8 cellular contexts compared by ENCODE assay signal in the genomic region with DNA sequence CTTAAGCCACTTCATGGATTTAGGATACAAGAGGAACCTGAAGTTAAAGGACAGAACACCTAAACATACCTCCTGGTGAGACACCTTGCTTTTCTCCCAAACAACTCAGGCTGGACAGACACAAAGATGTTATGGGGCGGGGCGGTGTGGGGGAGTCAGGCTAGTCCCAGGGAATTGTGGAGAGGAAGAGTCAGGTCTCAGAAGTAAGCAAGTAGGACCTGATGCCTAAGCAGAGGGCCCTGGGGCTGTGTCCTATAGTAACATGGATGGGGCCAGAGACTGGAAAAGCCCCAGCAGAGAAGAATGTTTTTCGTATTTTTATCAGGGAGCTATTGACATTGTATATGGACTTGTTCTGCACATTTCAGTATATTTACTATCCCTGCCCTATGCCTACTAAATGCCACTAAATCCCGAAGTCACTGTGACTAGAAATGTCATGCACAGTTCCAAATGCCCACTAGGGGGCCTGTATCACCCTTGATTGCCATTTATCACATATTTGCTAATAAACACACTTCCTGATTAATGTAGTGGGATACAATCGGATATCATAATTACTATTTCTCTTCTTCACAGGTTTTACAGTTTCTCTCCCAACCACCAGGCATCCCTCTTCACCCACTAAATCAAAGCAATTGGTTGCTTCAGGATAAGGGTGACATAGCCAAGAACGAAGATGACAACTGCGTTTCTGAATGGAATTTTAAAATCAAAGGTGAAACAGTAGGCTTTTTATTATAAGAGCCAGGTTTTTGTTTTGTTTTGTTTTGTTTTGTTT. TPM values are rescaled to one million over a fixed set of nuclear protein-coding genes. Genes with fewer than 3 reads are reported as not detected.
DNase-seq lines count a peak whose midpoint lies in the region; ATAC-seq and TF ChIP-seq lines count a peak whose summit lies in the region.

No MANE protein-coding gene starts in this region.

- H3K9me3 ChIP-seq in SJCRH30 (replicated peaks), result no peaks in the 10 kb centered on the region
- H3K9me3 ChIP-seq in spleen, result no peaks in the 10 kb centered on the region

- H3K4me3 ChIP-seq in SJCRH30 (no peak overlapping the region), astrocyte of the cerebellum (ENCODE audit: low read depth, low read length) (no peak overlapping the region), spleen (no peak overlapping the region)

- intact Hi-C loops in spleen (cut with DNase I; ENCODE audit: low total_unique reads), result loop anchor here (2.0 kb wide), 1 partner anchor 159 kb away; no protein-coding TSS in a partner anchor

- TF ChIP-seq POLR2A in spleen (IDR thresholded peaks at IDR 0.05), result no peak

- TF ChIP-seq CTCF in AG09319 (IDR thresholded peaks at IDR 0.05; ENCODE audit: low read depth, low read length) (peak; percentile 88), astrocyte of the cerebellum (IDR thresholded peaks at IDR 0.05; ENCODE audit: low read depth, low read length, missing control alignments) (peak; percentile 82), spleen (IDR thresholded peaks at IDR 0.05 in 8 of 11, conservative IDR thresholded peaks at IDR 0.05 in 3 of 11) (peak in 10 of 11 experiments; percentile 61 to 86 (median 78))

- in situ Hi-C loops in astrocyte of the cerebellum (cut with HindIII; ENCODE audit: low sequenced_read_pairs), result no loop called here

- H3K27me3 ChIP-seq in SJCRH30 (no peaks in the 10 kb centered on the region), spleen (replicated peaks in 1 of 7) (no peaks in the 10 kb centered on the region)

- WGBS in spleen, 5 donors, result 45 to 49% (median 48%) methylated on average over 7 of the region's 7 CpGs

- H3K36me3 ChIP-seq in SJCRH30 (no peaks in the 10 kb centered on the region), spleen (no peaks in the 10 kb centered on the region)

- no peak for DNase-seq in AG09319 (ENCODE audit: extremely low read depth, low read depth)
- peak; percentile 27 to 72 for DNase-seq in SJCRH30
- DNase-seq in astrocyte of the cerebellum (ENCODE audit: low read depth), result no peak
- DNase-seq in hippocampal formation (lab: John Stamatoyannopoulos, UW), result peak; percentile 6 to 22
- no peak for DNase-seq in spleen

- H3K4me1 ChIP-seq in SJCRH30, result peaks cover 1% of the 10 kb centered on the region; the same call in 1 of the 2 replicates
- H3K4me1 ChIP-seq in spleen, result peaks cover 0 to 8% (median 1%) of the 10 kb centered on the region in 6 donors

- no peak overlapping the region for H3K27ac ChIP-seq in SJCRH30
- no peak overlapping the region for H3K27ac ChIP-seq in spleen

- ATAC-seq in GM18502 (IDR thresholded peaks at IDR 0.05; ENCODE audit: poor library complexity, unreplicated experiment) (peak; percentile 73), HG03135 (IDR thresholded peaks at IDR 0.05; ENCODE audit: unreplicated experiment) (peak; percentile 51), HG03097 (IDR thresholded peaks at IDR 0.05; ENCODE audit: low FRiP score, unreplicated experiment) (no peak)

RNA-seq across cellular contexts. Expression of a gene that starts 23.8 kb away (rescaled TPM):
- total RNA-seq in SJCRH30 (2014; rRNA removed; shearing (Covaris generic)), result 19.9 and 25.0 TPM in 2 replicates
- total RNA-seq in spleen, result 10 to 100 TPM in 6 of 7 donors, 1 to 10 TPM in 1; 5.8 to 35.5 (median 18.0) TPM
- 1 to 10 TPM; 4.0 to 7.2 (median 4.8) TPM for polyA plus RNA-seq in spleen

RNA-seq across cellular contexts. Expression of a gene that starts 24.1 kb away (rescaled TPM):
- total RNA-seq in SJCRH30 (2014; rRNA removed; shearing (Covaris generic)), result 12.1 and 13.1 TPM in 2 replicates
- 10 to 100 TPM in 1 of 7 donors, 1 to 10 TPM in 6; 7.2 to 11.2 (median 9.6) TPM for total RNA-seq in spleen
- polyA plus RNA-seq in spleen, result 1 to 10 TPM; 2.9 to 3.8 (median 3.1) TPM

Comparison
In these comparisons a context has a peak if more than half of its experiments do, and no peak if none do; other contexts are left out.
1. DNase-seq: peak in SJCRH30 (2 of 2) and hippocampal formation (2 of 2); none in AG09319 (single experiment), astrocyte of the cerebellum (single experiment) and spleen (single experiment).
2. Peak in every context shown above with its lines, with median percentiles within 50 percentile points of each other: CTCF ChIP-seq.